ENCODE assay signal across 9 cellular contexts in the genomic region with DNA sequence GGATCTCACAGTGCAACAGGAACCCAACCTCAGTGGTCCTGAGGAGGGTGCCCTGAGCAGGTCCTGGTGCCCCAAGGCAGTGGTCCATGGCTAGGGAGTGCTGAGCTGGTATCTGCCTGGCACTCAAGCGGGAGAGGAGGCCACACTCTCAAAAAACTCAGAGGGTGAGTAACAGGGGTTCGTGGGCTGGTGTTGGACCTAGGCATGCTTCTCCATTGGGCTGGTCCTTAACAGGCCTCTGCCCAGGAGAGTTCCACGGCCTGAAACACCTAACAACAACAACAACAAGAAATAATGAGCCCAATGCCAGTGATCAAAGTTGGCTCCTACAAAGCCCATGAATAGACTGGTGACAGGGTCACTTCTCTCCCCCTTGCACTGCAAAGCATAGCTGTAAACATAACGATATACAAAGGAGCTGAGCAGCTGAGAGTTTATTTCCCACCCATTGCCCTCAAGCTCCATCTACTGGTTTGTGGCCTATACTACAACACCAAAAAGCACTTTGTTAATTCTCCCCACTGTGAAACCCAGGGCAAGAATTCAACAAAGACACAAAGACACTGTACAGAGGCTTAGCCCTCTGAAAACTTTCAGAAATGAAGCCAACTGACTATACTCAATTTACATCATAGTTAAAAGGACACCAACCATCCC.
A peak's percentile ranks its signal among the peaks of the same experiment; 100 is the strongest.
DNase-seq lines count a peak whose midpoint lies in the region; ATAC-seq and TF ChIP-seq lines count a peak whose summit lies in the region.
"Had no signal": no experiment of that assay in that cellular context is flagged by ENCODE, and none has a peak within 500 bp of the region (broad histone marks: within the 10 kb centered on the region; RNA-seq: fewer than 3 reads in every experiment).

No MANE protein-coding gene starts in this region.

- H3K27me3 ChIP-seq in mammary epithelial cell (ENCODE audit: insufficient read depth, low read length) = no peaks in the 10 kb centered on the region

- no peak overlapping the region for H3K4me3 ChIP-seq in mammary epithelial cell (replicated peaks in 1 of 3; ENCODE audit: insufficient read depth in 1 of 3, low read depth in 2 of 3, low read length in 3 of 3)

- intact Hi-C loops in mammary epithelial cell (cut with micrococcal nuclease) = no loop called here

- 33% methylated on average over 1 of the region's 4 CpGs for WGBS in mammary epithelial cell (ENCODE audit: low coverage, missing lambda C conversion rate)

- H3K79me2 ChIP-seq in mammary epithelial cell (ENCODE audit: insufficient read depth, low read length) = no peaks in the 10 kb centered on the region

- peak overlapping the region; percentile 48 for H2AFZ ChIP-seq in mammary epithelial cell (ENCODE audit: low read depth, low read length)

- no peaks in the 10 kb centered on the region for H4K20me1 ChIP-seq in mammary epithelial cell (ENCODE audit: insufficient read depth, low read length)

- DNase-seq in ACHN (peak; percentile 9), GM13976 (ENCODE audit: low spot score) (peak; percentile 1), KBM-7 (peak; percentile 20), mammary epithelial cell (peak; percentile 10), hypothalamus (lab: John Stamatoyannopoulos, UW) (no peak), activated T-cell treated with anti-CD3 and anti-CD28 coated beads for 4 hours (no peak), omental fat pad (ENCODE audit: low spot score) (no peak), dermis blood vessel endothelial cell (no peak)
- DNase-seq: activated naive CD4-positive, alpha-beta T cell treated with anti-CD3 and anti-CD28 coated beads, Interleukin-2, amount 50 U/mL, for 16 hours had no signal

- CTCF ChIA-PET in mammary epithelial cell (lab: Charles Lee; ENCODE audit: low non-redundant PET) = interaction anchor here (0.8 kb wide), 1 partner anchor 1217 kb away, joined by 8 read pairs; no protein-coding TSS in a partner anchor

- ATAC-seq in omental fat pad (ENCODE audit: low FRiP score) = no peak

- H3K36me3 ChIP-seq in mammary epithelial cell (ENCODE audit: insufficient read depth, low read length) = no peaks in the 10 kb centered on the region

- no peaks in the 10 kb centered on the region for H3K4me1 ChIP-seq in mammary epithelial cell (ENCODE audit: insufficient read depth, low read length)

- dilution Hi-C loops in mammary epithelial cell (cut with HindIII; ENCODE audit: low sequenced_read_pairs) = no loop called here

- TF ChIP-seq CTCF in GM13976 (IDR thresholded peaks at IDR 0.05; ENCODE audit: borderline replicate concordance, control extremely low read depth, extremely low read depth, insufficient read depth, missing control alignments) (peak; percentile 19), mammary epithelial cell (conservative IDR thresholded peaks at IDR 0.05 in 1 of 2, IDR thresholded peaks at IDR 0.05 in 1 of 2; ENCODE audit: extremely low read depth in 1 of 2, insufficient read depth in 1 of 2, low read depth in 1 of 2, low read length in 2 of 2) (peak; percentile 43 to 68), omental fat pad (IDR thresholded peaks at IDR 0.05) (no peak)

- no peak overlapping the region for H3K9ac ChIP-seq in mammary epithelial cell (ENCODE audit: insufficient read depth, low read length)

- no peak overlapping the region for H3K4me2 ChIP-seq in mammary epithelial cell (ENCODE audit: insufficient read depth, low read depth, low read length)

- H3K27ac ChIP-seq in mammary epithelial cell (ENCODE audit: insufficient read depth, low read depth, low read length) = no peak overlapping the region

- no TSS peak for BruUV-seq in mammary epithelial cell (replicated peaks; lab: Mats Ljungman, UMichigan)

- no peaks in the 10 kb centered on the region for H3K9me3 ChIP-seq in mammary epithelial cell (replicated peaks; ENCODE audit: insufficient read depth, low read length)

- in situ Hi-C loops in ACHN (cut with HindIII; ENCODE audit: low pct_ligation_motif_present, low pct_unique_long_range_greater_than_20kb, low sequenced_read_pairs) = no loop called here
- in situ Hi-C loops in GM13976 (cut with MboI; ENCODE audit: low sequenced_read_pairs, unreplicated experiment) = no loop called here
- in situ Hi-C loops in KBM-7 (cut with MboI; ENCODE audit: low pct_unique_long_range_greater_than_20kb, low sequenced_read_pairs) = no loop called here
- in situ Hi-C loops in mammary epithelial cell (cut with MboI; ENCODE audit: low sequenced_read_pairs in 2 of 2) = no loop called here

Comparison
In these comparisons a context has a peak if more than half of its experiments do, and no peak if none do; other contexts are left out.
1. DNase-seq: peak in ACHN (single experiment), GM13976 (single experiment), KBM-7 (single experiment) and mammary epithelial cell (single experiment); none in hypothalamus (0 of 51), activated T-cell treated with anti-CD3 and anti-CD28 coated beads for 4 hours (single experiment), omental fat pad (single experiment) and dermis blood vessel endothelial cell (single experiment).
2. CTCF ChIP-seq: peak in GM13976 (single experiment) and mammary epithelial cell (2 of 2); none in omental fat pad (0 of 3).